19 cellular contexts compared by ENCODE assay signal in the genomic region with DNA sequence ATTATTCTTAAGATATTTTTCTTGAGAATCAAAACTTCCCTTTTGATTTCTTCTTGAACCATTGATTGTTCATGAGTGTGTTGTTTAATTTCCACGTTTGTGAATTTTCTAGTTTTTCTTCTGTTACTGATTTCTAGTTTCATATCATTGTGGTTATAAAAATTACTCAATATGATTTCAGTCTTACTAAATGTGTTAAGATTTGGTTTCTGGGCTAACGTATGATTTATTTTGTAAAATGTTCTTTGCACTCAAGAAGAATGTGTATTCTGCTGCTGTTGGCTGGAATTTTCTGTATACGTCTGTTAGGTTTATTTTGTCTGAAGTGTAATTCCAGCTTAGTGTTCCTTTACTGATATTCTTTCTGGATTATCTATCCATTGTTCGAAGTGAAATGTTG. TPM values are rescaled to one million over a fixed set of nuclear protein-coding genes. Genes with fewer than 3 reads are reported as not detected.
DNase-seq lines count a peak whose midpoint lies in the region; ATAC-seq, FAIRE-seq and TF ChIP-seq lines count a peak whose summit lies in the region.
"Had no signal": no experiment of that assay in that cellular context is flagged by ENCODE, and none has a peak within 500 bp of the region (broad histone marks: within the 10 kb centered on the region; RNA-seq: fewer than 3 reads in every experiment).

No MANE protein-coding gene starts in this region.

- no peaks in the 10 kb centered on the region for H3K27me3 Mint-ChIP-seq in activated T-cell treated with anti-CD3 and anti-CD28 coated beads, Interleukin-2, amount 50 U/mL, for 72 hours (ENCODE audit: low read depth)
- no peaks in the 10 kb centered on the region for H3K27me3 Mint-ChIP-seq in activated T-cell treated with anti-CD3 and anti-CD28 coated beads, Interleukin-2, amount 50 U/mL, for 4 hours (ENCODE audit: low read depth)
- H3K27me3 Mint-ChIP-seq in stimulated activated naive CD8-positive, alpha-beta T cell treated with anti-CD3 and anti-CD28 coated beads, Interleukin-15, amount 100 ng/mL, for 72 hours: no peaks in the 10 kb centered on the region
- H3K27me3 Mint-ChIP-seq: CD4-positive, alpha-beta memory T cell had no signal

- H3K9me3 Mint-ChIP-seq in activated T-cell treated with anti-CD3 and anti-CD28 coated beads, Interleukin-2, amount 50 U/mL, for 72 hours: peaks cover 20 to 28% of the 10 kb centered on the region in 2 donors
- H3K9me3 Mint-ChIP-seq in activated T-cell treated with anti-CD3 and anti-CD28 coated beads, Interleukin-2, amount 50 U/mL, for 4 hours: peaks cover 38% of the 10 kb centered on the region
- H3K9me3 Mint-ChIP-seq in stimulated activated naive CD8-positive, alpha-beta T cell treated with anti-CD3 and anti-CD28 coated beads, Interleukin-15, amount 100 ng/mL, for 72 hours: peaks cover 28 to 29% of the 10 kb centered on the region in 2 donors

- H3K36me3 Mint-ChIP-seq in activated T-cell treated with anti-CD3 and anti-CD28 coated beads, Interleukin-2, amount 50 U/mL, for 72 hours (ENCODE audit: insufficient read depth in 2 of 2): peaks cover 40 to 48% of the 10 kb centered on the region in 2 donors
- H3K36me3 Mint-ChIP-seq in activated T-cell treated with anti-CD3 and anti-CD28 coated beads, Interleukin-2, amount 50 U/mL, for 4 hours (ENCODE audit: insufficient read depth): peaks cover 36% of the 10 kb centered on the region

- peaks cover 16% of the 10 kb centered on the region for H3K4me1 Mint-ChIP-seq in activated T-cell treated with anti-CD3 and anti-CD28 coated beads, Interleukin-2, amount 50 U/mL, for 72 hours (ENCODE audit: low read depth)
- peaks cover 4% of the 10 kb centered on the region for H3K4me1 Mint-ChIP-seq in activated T-cell treated with anti-CD3 and anti-CD28 coated beads, Interleukin-2, amount 50 U/mL, for 4 hours (ENCODE audit: low read depth)
- H3K4me1 Mint-ChIP-seq in stimulated activated naive CD8-positive, alpha-beta T cell treated with anti-CD3 and anti-CD28 coated beads, Interleukin-15, amount 100 ng/mL, for 72 hours: peaks cover 12% of the 10 kb centered on the region

- no TSS peak for BruUV-seq in GM12878 (replicated peaks; lab: Mats Ljungman, UMichigan)

- no peak for TF ChIP-seq POLR2A in GM12878 (IDR thresholded peaks at IDR 0.05; ENCODE audit: low read depth, low read length)

- H3K36me3 ChIP-seq in GM12878 (ENCODE audit: control insufficient read depth in 2 of 2, insufficient read depth in 2 of 2, low read length in 1 of 2): no peaks in the 10 kb centered on the region

- no peak for TF ChIP-seq EP300 in GM12878 (IDR thresholded peaks at IDR 0.05; ENCODE audit: borderline replicate concordance in 1 of 2, control insufficient read depth in 1 of 2, low read depth in 2 of 2, low read length in 2 of 2)

- DNase-seq in activated T-cell treated with anti-CD3 and anti-CD28 coated beads, Interleukin-2, amount 50 U/mL, for 72 hours: no peak
- no peak for DNase-seq in activated T-cell treated with anti-CD3 and anti-CD28 coated beads, Interleukin-2, amount 50 U/mL, for 4 hours
- DNase-seq in stimulated activated naive CD8-positive, alpha-beta T cell treated with anti-CD3 and anti-CD28 coated beads, Interleukin-15, amount 100 ng/mL, for 72 hours: no peak
- no peak for DNase-seq in stimulated activated naive CD8-positive, alpha-beta T cell treated with anti-CD3 and anti-CD28 coated beads, Interleukin-15, Interleukin-2, amounts not matched to agents 100 U/mL and 50 U/mL, for 24 hours
- DNase-seq in GM12878 (ENCODE audit: low read depth, low spot score) (no peak), globus pallidus (ENCODE audit: low spot score) (no peak)
- DNase-seq: C1 segment of cervical spinal cord; Calu3; CD4-positive, alpha-beta memory T cell; COR-L47; DMS53; DMS79 treated with DMSO at 0.1 percent for 48 hours; GF-D8; GM23248; H7; HCEC 1CT had no signal

- no peaks in the 10 kb centered on the region for H3K79me2 ChIP-seq in GM12878 (ENCODE audit: control insufficient read depth, insufficient read depth, low read length)

- SMC1A ChIA-PET in GM12878 (lab: Charles Lee; ENCODE audit: uncharacterized antibody, unreplicated experiment): no interaction called here

- FAIRE-seq in GM12878 (lab: Jason Lieb, UNC): no peak
- FAIRE-seq: GM12892, GM19239, H1 had no signal

- H3K4me2 ChIP-seq in GM12878 (ENCODE audit: control insufficient read depth, insufficient read depth): no peak overlapping the region

- TF ChIP-seq RAD21 in GM12878 (IDR thresholded peaks at IDR 0.05; ENCODE audit: insufficient read depth, low read depth, low read length): no peak

- H4K20me1 ChIP-seq in GM12878 (ENCODE audit: control insufficient read depth, insufficient read depth): no peaks in the 10 kb centered on the region

- TF ChIP-seq CTCF in GM12878 (IDR thresholded peaks at IDR 0.05 in 2 of 3, conservative IDR thresholded peaks at IDR 0.05 in 1 of 3; ENCODE audit: control insufficient read depth in 2 of 3, extremely low read depth in 1 of 3, insufficient read depth in 1 of 3, low read depth in 3 of 3, low read length in 3 of 3): no peak

- H3K4me3 Mint-ChIP-seq in activated T-cell treated with anti-CD3 and anti-CD28 coated beads, Interleukin-2, amount 50 U/mL, for 72 hours: peak overlapping the region in 1 of 2 donors; percentile 61
- no peak overlapping the region for H3K4me3 Mint-ChIP-seq in activated T-cell treated with anti-CD3 and anti-CD28 coated beads, Interleukin-2, amount 50 U/mL, for 4 hours
- peak overlapping the region in 1 of 2 donors; percentile 38 for H3K4me3 Mint-ChIP-seq in stimulated activated naive CD8-positive, alpha-beta T cell treated with anti-CD3 and anti-CD28 coated beads, Interleukin-15, amount 100 ng/mL, for 72 hours
- H3K4me3 Mint-ChIP-seq: CD4-positive, alpha-beta memory T cell had no signal

- RAD21 ChIA-PET in GM12878 (lab: Charles Lee; ENCODE audit: unreplicated experiment): no interaction called here

- H3K27me3 ChIP-seq in GM12878 (replicated peaks in 1 of 2; ENCODE audit: control insufficient read depth in 2 of 2, insufficient read depth in 2 of 2, low read length in 1 of 2): no peaks in the 10 kb centered on the region

- POLR2A ChIA-PET in GM12878 (lab: Charles Lee): no interaction called here

- ATAC-seq in activated T-cell treated with anti-CD3 and anti-CD28 coated beads, Interleukin-2, amount 50 U/mL, for 72 hours (replicated peaks in 1 of 2): peak; percentile 67 to 75
- no peak for ATAC-seq in activated T-cell treated with anti-CD3 and anti-CD28 coated beads, Interleukin-2, amount 50 U/mL, for 4 hours
- peak; percentile 59 for ATAC-seq in stimulated activated naive CD8-positive, alpha-beta T cell treated with anti-CD3 and anti-CD28 coated beads, Interleukin-15, amount 100 ng/mL, for 72 hours
- ATAC-seq in stimulated activated naive CD8-positive, alpha-beta T cell treated with anti-CD3 and anti-CD28 coated beads, Interleukin-15, Interleukin-2, amounts not matched to agents 100 U/mL and 50 U/mL, for 24 hours: no peak
- ATAC-seq in GM12878: 0 out of 3 replicates have a peak, but pooled peaks have one; percentile 23

- CTCF ChIA-PET in GM12878 (lab: Yijun Ruan, JAX): no interaction called here

- intact Hi-C loops in GM12878 (cut with micrococcal nuclease; ENCODE audit: unreplicated experiment): no loop called here

- H3K27ac Mint-ChIP-seq in activated T-cell treated with anti-CD3 and anti-CD28 coated beads, Interleukin-2, amount 50 U/mL, for 72 hours: peak overlapping the region; percentile 78
- no peak overlapping the region for H3K27ac Mint-ChIP-seq in stimulated activated naive CD8-positive, alpha-beta T cell treated with anti-CD3 and anti-CD28 coated beads, Interleukin-15, amount 100 ng/mL, for 72 hours
- H3K27ac Mint-ChIP-seq: CD4-positive, alpha-beta memory T cell had no signal

- H3K27ac ChIP-seq in GM12878 (ENCODE audit: control insufficient read depth, insufficient read depth): no peak overlapping the region
- H3K27ac ChIP-seq: GM23248 had no signal

- no peaks in the 10 kb centered on the region for H3K4me1 ChIP-seq in GM12878 (ENCODE audit: control insufficient read depth, insufficient read depth, low read length)

- no peak overlapping the region for H3K4me3 ChIP-seq in GM12878
- H3K4me3 ChIP-seq: GM23248 had no signal

- H2AFZ ChIP-seq in GM12878 (ENCODE audit: control insufficient read depth, low read depth, low read length): no peak overlapping the region
- H2AFZ ChIP-seq: GM23248 had no signal

- no peak overlapping the region for H3K9ac ChIP-seq in GM12878 (ENCODE audit: control insufficient read depth, insufficient read depth, low read length)
- H3K9ac ChIP-seq: GM23248 had no signal

- H3K9me3 ChIP-seq in GM12878 (replicated peaks; ENCODE audit: control insufficient read depth, insufficient read depth, low read length): peaks cover 6% of the 10 kb centered on the region

- in situ Hi-C loops in GM12878 (cut with MboI): no loop called here

- whole genome bisulfite sequencing in GM12878 (ENCODE audit: insufficient coverage, insufficient replicate concordance, low lambda C conversion rate, missing lambda C conversion rate): 43% methylated on average over 4 of the region's 4 CpGs

RNA-seq across cellular contexts. Expression of gene TRMT5, which starts 24.7 kb away (rescaled TPM):
- 10 to 100 TPM in 1 of 2 donors, 1 to 10 TPM in 1; 9.5 to 10.6 TPM for total RNA-seq in activated T-cell treated with anti-CD3 and anti-CD28 coated beads, Interleukin-2, amount 50 U/mL, for 72 hours
- total RNA-seq in activated T-cell treated with anti-CD3 and anti-CD28 coated beads, Interleukin-2, amount 50 U/mL, for 4 hours: 10 to 100 TPM; 14.8 to 20.5 (median 20.0) TPM
- total RNA-seq in GM12878 (2013; cell fraction: nucleolus; rRNA removed): 19.3 and 21.6 TPM in 2 replicates
- 6.9 and 7.0 TPM in 2 replicates for total RNA-seq in GM12878 (2014; rRNA removed)
- 8.9 and 9.9 TPM in 2 replicates for total RNA-seq in GM12878 (2014; rRNA removed; fragmentation: Illumina TruSeq; extraction: Trizol)
- 12.7 and 13.6 TPM in 2 replicates for total RNA-seq in GM12878 (2021)
- polyA plus RNA-seq in GM12878 (2011; ENCODE audit: low read depth): 3.3 TPM
- 7.7 and 9.8 TPM in 2 replicates for polyA plus RNA-seq in GM12878 (2011; rRNA removed)
- 2.9 and 3.2 TPM in 2 replicates for polyA plus RNA-seq in GM12878 (2011; cell fraction: cytosol; rRNA removed)
- polyA plus RNA-seq in GM12878 (2011; cell fraction: nucleus; rRNA removed): 5.7 and 6.3 TPM in 2 replicates
- 5.5 and 5.8 TPM in 2 replicates for polyA plus RNA-seq in GM12878 (2012)
- 11.9 and 13.9 TPM in 2 replicates for polyA plus RNA-seq in GM12878 (2014; fragmentation: Illumina TruSeq; extraction: Trizol)
- 10 to 100 TPM in 1 of 2 experiments, 1 to 10 TPM in 1; 6.6 to 13.1 TPM for polyA plus RNA-seq in GM12878 (2014; fragmentation: Nextera tagmentation; extraction: Ambion mirVana)
- 7.7 TPM in 2 replicates for polyA plus RNA-seq in GM12878 (2014; rRNA removed)
- 10 to 100 TPM in 1 of 2 experiments, 1 to 10 TPM in 1; 9.8 to 10.3 TPM for polyA plus RNA-seq in GM12878 (2016; fragmentation: Nextera tagmentation; extraction: Ambion mirVana)
- 4.5 and 6.0 TPM in 2 replicates for polyA minus RNA-seq in GM12878 (2011; rRNA and poly(A)+ RNA removed)
- polyA minus RNA-seq in GM12878 (2011; cell fraction: cytosol; rRNA and poly(A)+ RNA removed): 1.8 and 2.8 TPM in 2 replicates
- polyA minus RNA-seq in GM12878 (2011; cell fraction: nucleus; rRNA and poly(A)+ RNA removed): 8.7 and 12.2 TPM in 2 replicates

RNA-seq across cellular contexts. Expression of gene SLC38A6, which starts 24.8 kb away (rescaled TPM):
- 1 to 10 TPM; 5.9 to 8.0 TPM for total RNA-seq in activated T-cell treated with anti-CD3 and anti-CD28 coated beads, Interleukin-2, amount 50 U/mL, for 72 hours
- total RNA-seq in activated T-cell treated with anti-CD3 and anti-CD28 coated beads, Interleukin-2, amount 50 U/mL, for 4 hours: 1 to 10 TPM; 2.9 to 3.8 (median 3.3) TPM
- 72.2 and 76.0 TPM in 2 replicates for total RNA-seq in GM12878 (2013; cell fraction: nucleolus; rRNA removed)
- 4.3 and 5.1 TPM in 2 replicates for total RNA-seq in GM12878 (2014; rRNA removed)
- total RNA-seq in GM12878 (2014; rRNA removed; fragmentation: Illumina TruSeq; extraction: Trizol): 5.0 and 5.5 TPM in 2 replicates
- 3.6 and 4.5 TPM in 2 replicates for total RNA-seq in GM12878 (2021)
- polyA plus RNA-seq in GM12878 (2011; ENCODE audit: low read depth): 1.6 TPM
- 7.0 and 12.4 TPM in 2 replicates for polyA plus RNA-seq in GM12878 (2011; rRNA removed)
- polyA plus RNA-seq in GM12878 (2011; cell fraction: cytosol; rRNA removed): 2.1 and 2.4 TPM in 2 replicates
- polyA plus RNA-seq in GM12878 (2011; cell fraction: nucleus; rRNA removed): 9.0 and 11.6 TPM in 2 replicates
- polyA plus RNA-seq in GM12878 (2012): 2.7 and 2.8 TPM in 2 replicates
- polyA plus RNA-seq in GM12878 (2014; fragmentation: Illumina TruSeq; extraction: Trizol): 2.6 and 4.5 TPM in 2 replicates
- polyA plus RNA-seq in GM12878 (2014; fragmentation: Nextera tagmentation; extraction: Ambion mirVana): 1 to 10 TPM; 2.9 TPM
- polyA plus RNA-seq in GM12878 (2014; rRNA removed): 2.0 and 4.2 TPM in 2 replicates
- polyA plus RNA-seq in GM12878 (2016; fragmentation: Nextera tagmentation; extraction: Ambion mirVana): 1 to 10 TPM; 3.7 to 4.9 TPM
- polyA minus RNA-seq in GM12878 (2011; rRNA and poly(A)+ RNA removed): 6.4 and 7.9 TPM in 2 replicates
- polyA minus RNA-seq in GM12878 (2011; cell fraction: cytosol; rRNA and poly(A)+ RNA removed): 1.9 TPM in 1 of 2 replicates, not detected in the other
- 15.6 and 24.6 TPM in 2 replicates for polyA minus RNA-seq in GM12878 (2011; cell fraction: nucleus; rRNA and poly(A)+ RNA removed)

Comparison
In these comparisons a context has a peak if more than half of its experiments do, and no peak if none do; other contexts are left out.
1. ATAC-seq: peak in activated T-cell treated with anti-CD3 and anti-CD28 coated beads, Interleukin-2, amount 50 U/mL, for 72 hours (2 of 2), stimulated activated naive CD8-positive, alpha-beta T cell treated with anti-CD3 and anti-CD28 coated beads, Interleukin-15, amount 100 ng/mL, for 72 hours (single experiment) and GM12878 (single experiment); none in activated T-cell treated with anti-CD3 and anti-CD28 coated beads, Interleukin-2, amount 50 U/mL, for 4 hours (0 of 2) and stimulated activated naive CD8-positive, alpha-beta T cell treated with anti-CD3 and anti-CD28 coated beads, Interleukin-15, Interleukin-2, amounts not matched to agents 100 U/mL and 50 U/mL, for 24 hours (single experiment).